Comparison of ENCODE assay signal across 8 cellular contexts in genomic region chr11:45900916-45901617, GRCh38. TPM values are rescaled to one million over a fixed set of nuclear protein-coding genes. Genes with fewer than 3 reads are reported as not detected.
DNase-seq lines count a peak whose midpoint lies in the region; ATAC-seq and TF ChIP-seq lines count a peak whose summit lies in the region.

No MANE protein-coding gene starts in this region.

- H3K4me1 Mint-ChIP-seq in activated B cell treated with CpG ODN at 0.5 μM for 24 hours (peaks cover 12% of the 10 kb centered on the region), progenitor cell of endocrine pancreas (ENCODE audit: low read depth) (peaks cover 12% of the 10 kb centered on the region)

- peak overlapping the region; percentile 60 for H3K4me3 Mint-ChIP-seq in activated B cell treated with CpG ODN at 0.5 μM for 24 hours
- peak overlapping the region; percentile 77 for H3K4me3 Mint-ChIP-seq in progenitor cell of endocrine pancreas (ENCODE audit: low read depth)

- intact Hi-C loops in activated B cell treated with CpG ODN at 0.5 μM for 24 hours (cut with micrococcal nuclease) (no loop called here), Right ventricle myocardium superior (cut with DNase I) (no loop called here)

- no peaks in the 10 kb centered on the region for H3K36me3 ChIP-seq in ES-I3 (ENCODE audit: insufficient read depth, low read length)

- H3K9me3 Mint-ChIP-seq in activated B cell treated with CpG ODN at 0.5 μM for 24 hours (no peaks in the 10 kb centered on the region), progenitor cell of endocrine pancreas (ENCODE audit: low read depth) (no peaks in the 10 kb centered on the region)

- peaks cover 10% of the 10 kb centered on the region; the same call in 1 of the 2 replicates for H3K4me1 ChIP-seq in ES-I3 (ENCODE audit: insufficient read depth, low read length)

- POLR2A ChIA-PET in activated B cell treated with CpG ODN at 0.5 μM for 24 hours (lab: Charles Lee): interaction anchor here (0.9 kb wide), 1 partner anchor 16 kb away, joined by 5 read pairs; the partner anchor contains the start of gene PEX16

- no peak for ATAC-seq in activated B cell treated with CpG ODN at 0.5 μM for 24 hours (ENCODE audit: low read depth)
- ATAC-seq in Right ventricle myocardium superior (ENCODE audit: poor library complexity): peak; percentile 40
- ATAC-seq in HG03354 (IDR thresholded peaks at IDR 0.05; ENCODE audit: poor library complexity, severe bottlenecking, unreplicated experiment): no peak
- no peak for ATAC-seq in GM21423 (IDR thresholded peaks at IDR 0.05; ENCODE audit: unreplicated experiment)

- no peak for TF ChIP-seq CTCF in activated B cell treated with CpG ODN at 0.5 μM for 24 hours (IDR thresholded peaks at IDR 0.05)
- no peak for TF ChIP-seq CTCF in progenitor cell of endocrine pancreas (IDR thresholded peaks at IDR 0.05; ENCODE audit: unreplicated experiment)

- H3K27me3 Mint-ChIP-seq in activated B cell treated with CpG ODN at 0.5 μM for 24 hours (peaks cover 15% of the 10 kb centered on the region), progenitor cell of endocrine pancreas (no peaks in the 10 kb centered on the region)

- H3K36me3 Mint-ChIP-seq in activated B cell treated with CpG ODN at 0.5 μM for 24 hours (ENCODE audit: low read depth) (no peaks in the 10 kb centered on the region), progenitor cell of endocrine pancreas (ENCODE audit: insufficient read depth) (peaks cover 5% of the 10 kb centered on the region)

- DNase-seq in activated B cell treated with CpG ODN at 0.5 μM for 24 hours (no peak), Right ventricle myocardium superior (peak; percentile 66), progenitor cell of endocrine pancreas (ENCODE audit: low spot score, unreplicated experiment) (no peak), SIG-M5 (lab: John Stamatoyannopoulos, UW) (no peak)
- DNase-seq in activated CD4-positive, CD25-positive, alpha-beta regulatory T cell treated with anti-CD3 and anti-CD28 coated beads, Interleukin-2, amount 50 U/mL, for 72 hours: no peak

- CTCF ChIA-PET in activated B cell treated with CpG ODN at 0.5 μM for 24 hours (lab: Charles Lee): interaction anchor here (0.6 to 1.5 kb wide), 2 partner anchors 35 to 64 kb away, joined by 3 to 7 read pairs; no protein-coding TSS in a partner anchor

- H3K27ac Mint-ChIP-seq in activated B cell treated with CpG ODN at 0.5 μM for 24 hours (peak overlapping the region; percentile 46), progenitor cell of endocrine pancreas (peak overlapping the region; percentile 90)

- H3K9me3 ChIP-seq in ES-I3 (ENCODE audit: control insufficient read depth, insufficient read depth, low read length): no peaks in the 10 kb centered on the region

- H3K9ac ChIP-seq in ES-I3 (ENCODE audit: low read depth, low read length): peak overlapping the region; percentile 66; the same call in 1 of the 2 replicates

RNA-seq across cellular contexts. Expression of gene FREY1, which starts 6.0 kb away (rescaled TPM):
- total RNA-seq in activated B cell treated with CpG ODN at 0.5 μM for 24 hours (3.9 and 4.6 TPM in 2 replicates), Right ventricle myocardium superior (not detected), progenitor cell of endocrine pancreas (2.8 and 3.7 TPM in 2 replicates)

RNA-seq across cellular contexts. Expression of gene MAPK8IP1, which starts 15.6 kb away (rescaled TPM):
- total RNA-seq in activated B cell treated with CpG ODN at 0.5 μM for 24 hours (1.9 and 3.4 TPM in 2 replicates), Right ventricle myocardium superior (4.5 TPM), progenitor cell of endocrine pancreas (43.0 and 48.1 TPM in 2 replicates)

RNA-seq across cellular contexts. Expression of gene PEX16, which starts 16.6 kb away (rescaled TPM):
- total RNA-seq in activated B cell treated with CpG ODN at 0.5 μM for 24 hours: 72.0 and 77.7 TPM in 2 replicates
- 8.5 TPM for total RNA-seq in Right ventricle myocardium superior
- total RNA-seq in progenitor cell of endocrine pancreas: 28.0 and 34.6 TPM in 2 replicates

RNA-seq across cellular contexts. Expression of gene LARGE2, which starts 21.4 kb away (rescaled TPM):
- total RNA-seq in activated B cell treated with CpG ODN at 0.5 μM for 24 hours (47.4 and 59.7 TPM in 2 replicates), Right ventricle myocardium superior (not detected), progenitor cell of endocrine pancreas (39.4 and 47.3 TPM in 2 replicates)

RNA-seq across cellular contexts. Expression of gene CRY2, which starts 53.8 kb away (rescaled TPM):
- 47.5 and 56.8 TPM in 2 replicates for total RNA-seq in activated B cell treated with CpG ODN at 0.5 μM for 24 hours
- total RNA-seq in Right ventricle myocardium superior: 68.3 TPM
- 34.1 and 34.8 TPM in 2 replicates for total RNA-seq in progenitor cell of endocrine pancreas
